ENCODE assay signal across 8 cellular contexts in the genomic region with DNA sequence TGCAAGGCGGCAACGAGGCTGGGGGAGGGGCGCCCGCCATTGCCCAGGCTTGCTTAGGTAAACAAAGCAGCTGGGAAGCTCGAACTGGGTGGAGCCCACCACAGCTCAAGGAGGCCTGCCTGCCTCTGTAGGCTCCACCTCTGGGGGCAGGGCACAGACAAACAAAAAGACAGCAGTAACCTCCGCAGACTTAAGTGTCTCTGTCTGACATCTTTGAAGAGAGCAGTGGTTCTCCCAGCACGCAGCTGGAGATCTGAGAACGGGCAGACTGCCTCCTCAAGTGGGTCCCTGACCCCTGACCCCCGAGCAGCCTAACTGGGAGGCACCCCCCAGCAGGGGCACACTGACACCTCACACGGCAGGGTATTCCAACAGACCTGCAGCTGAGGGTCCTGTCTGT. TPM values are rescaled to one million over a fixed set of nuclear protein-coding genes. Genes with fewer than 3 reads are reported as not detected.
A peak's percentile ranks its signal among the peaks of the same experiment; 100 is the strongest.
DNase-seq lines count a peak whose midpoint lies in the region; ATAC-seq and TF ChIP-seq lines count a peak whose summit lies in the region.
"Not testable (repeated sequence)": the region's sequence is repeated elsewhere in the genome, so short reads cannot be mapped to it uniquely, and the experiment has no call there.
"Had no signal": no experiment of that assay in that cellular context is flagged by ENCODE, and none has a peak within 500 bp of the region (broad histone marks: within the 10 kb centered on the region; RNA-seq: fewer than 3 reads in every experiment).

No MANE protein-coding gene starts in this region.

- peak overlapping the region; percentile 44 for H3K27ac Mint-ChIP-seq in CD4-positive, alpha-beta T cell
- H3K27ac Mint-ChIP-seq in GM23338; activated CD4-positive, alpha-beta T cell treated with anti-CD3 and anti-CD28 coated beads, Interleukin-2, amount 10 ng/mL, durations not matched to agents 7 days and 5 days; central memory CD8-positive, alpha-beta T cell (ENCODE audit: low read depth): not testable (repeated sequence)
- H3K27ac Mint-ChIP-seq in naive thymus-derived CD4-positive, alpha-beta T cell, result peak overlapping the region in 5 of 9 donors; percentile 24 to 84 (median 64)

- not testable (repeated sequence) for H3K79me2 ChIP-seq in GM23338 (replicated peaks; ENCODE audit: insufficient read depth)

- H3K14ac ChIP-seq in neuronal stem cell (ENCODE audit: low read length), result not testable (repeated sequence)

- not testable (repeated sequence) for ATAC-seq in CD4-positive, alpha-beta T cell (ENCODE audit: poor library complexity); GM23338; RWPE2 (ENCODE audit: low read depth); central memory CD8-positive, alpha-beta T cell (replicated peaks; ENCODE audit: extremely low read depth, poor library complexity, severe bottlenecking); naive thymus-derived CD4-positive, alpha-beta T cell

- not testable (repeated sequence) for H3K9me3 Mint-ChIP-seq in CD4-positive, alpha-beta T cell; GM23338; activated CD4-positive, alpha-beta T cell treated with anti-CD3 and anti-CD28 coated beads, Interleukin-2, amount 10 ng/mL, durations not matched to agents 7 days and 5 days; central memory CD8-positive, alpha-beta T cell; naive thymus-derived CD4-positive, alpha-beta T cell

- not testable (repeated sequence) for H3K27ac ChIP-seq in CD4-positive, alpha-beta T cell (ENCODE audit: low read depth, low read length); GM23338 (ENCODE audit: low read depth); RWPE2 (ENCODE audit: poor library complexity, severe bottlenecking); naive thymus-derived CD4-positive, alpha-beta T cell (ENCODE audit: low read depth, low read length); neuronal stem cell (replicated peaks; ENCODE audit: low read length)

- H3K36me3 ChIP-seq in GM23338 (ENCODE audit: insufficient read depth); RWPE2 (ENCODE audit: low read depth); naive thymus-derived CD4-positive, alpha-beta T cell (ENCODE audit: control insufficient read depth in 2 of 3, insufficient read depth in 3 of 3, low read length in 3 of 3); neuronal stem cell (replicated peaks in 1 of 2; ENCODE audit: control insufficient read depth in 2 of 2, insufficient read depth in 2 of 2, low read length in 2 of 2): not testable (repeated sequence)

- H3K4me1 ChIP-seq in GM23338 (ENCODE audit: insufficient read depth); RWPE2 (ENCODE audit: insufficient read depth, poor library complexity, severe bottlenecking); naive thymus-derived CD4-positive, alpha-beta T cell (ENCODE audit: control insufficient read depth in 2 of 2, insufficient read depth in 2 of 2, low read length in 2 of 2); neuronal stem cell (ENCODE audit: control insufficient read depth in 2 of 2, insufficient read depth in 1 of 2, low read depth in 1 of 2, low read length in 2 of 2): not testable (repeated sequence)

- not testable (repeated sequence) for H3K27me3 Mint-ChIP-seq in CD4-positive, alpha-beta T cell; GM23338 (ENCODE audit: insufficient read depth, low read depth, poor library complexity); activated CD4-positive, alpha-beta T cell treated with anti-CD3 and anti-CD28 coated beads, Interleukin-2, amount 10 ng/mL, durations not matched to agents 7 days and 5 days
- H3K27me3 Mint-ChIP-seq in central memory CD8-positive, alpha-beta T cell, result peaks cover 33% of the 10 kb centered on the region
- peaks cover 0 to 10% (median 7%) of the 10 kb centered on the region in 5 donors for H3K27me3 Mint-ChIP-seq in naive thymus-derived CD4-positive, alpha-beta T cell

- not testable (repeated sequence) for TF ChIP-seq CTCF in CD4-positive, alpha-beta T cell (IDR thresholded peaks at IDR 0.05); GM23338 (conservative IDR thresholded peaks at IDR 0.05; ENCODE audit: low read depth in 2 of 2); RWPE2 (IDR thresholded peaks at IDR 0.05; ENCODE audit: poor library complexity, severe bottlenecking)

- not testable (repeated sequence) for H3K79me1 ChIP-seq in neuronal stem cell (ENCODE audit: low read depth, low read length)

- H3K9me3 ChIP-seq in CD4-positive, alpha-beta T cell (ENCODE audit: control insufficient read depth, low read length); RWPE2 (ENCODE audit: severe bottlenecking); naive thymus-derived CD4-positive, alpha-beta T cell (ENCODE audit: control insufficient read depth in 2 of 3, low read length in 3 of 3); neuronal stem cell (replicated peaks in 1 of 2; ENCODE audit: control insufficient read depth in 2 of 2, insufficient read depth in 1 of 2, low read depth in 1 of 2, low read length in 2 of 2): not testable (repeated sequence)

- intact Hi-C loops in CD4-positive, alpha-beta T cell (cut with DNase I, micrococcal nuclease); naive thymus-derived CD4-positive, alpha-beta T cell (cut with micrococcal nuclease): not testable (repeated sequence)

- not testable (repeated sequence) for H2AK5ac ChIP-seq in neuronal stem cell (ENCODE audit: low read depth, low read length)

- H2BK120ac ChIP-seq in neuronal stem cell (ENCODE audit: low read depth, low read length), result not testable (repeated sequence)

- DNase-seq in CD4-positive, alpha-beta T cell; GM23338 (ENCODE audit: low spot score); RWPE2 (ENCODE audit: low spot score); activated CD4-positive, alpha-beta T cell treated with anti-CD3 and anti-CD28 coated beads, Interleukin-2, amount 10 ng/mL, durations not matched to agents 7 days and 5 days; central memory CD8-positive, alpha-beta T cell (ENCODE audit: low spot score in 2 of 2); neuronal stem cell (ENCODE audit: low spot score): not testable (repeated sequence)
- peak in 5 of 9 donors; percentile 3 to 18 (median 12) for DNase-seq in naive thymus-derived CD4-positive, alpha-beta T cell

- CTCF ChIA-PET in CD4-positive, alpha-beta T cell (lab: Charles Lee); activated CD4-positive, alpha-beta T cell treated with anti-CD3 and anti-CD28 coated beads, Interleukin-2, amount 10 ng/mL, durations not matched to agents 7 days and 5 days (lab: Charles Lee); naive thymus-derived CD4-positive, alpha-beta T cell (lab: Charles Lee): not testable (repeated sequence)

- not testable (repeated sequence) for H3K4me2 ChIP-seq in GM23338
- peak overlapping the region; percentile 11 for H3K4me2 ChIP-seq in neuronal stem cell (ENCODE audit: insufficient read depth, low read length, poor library complexity, severe bottlenecking)

- H3K9ac ChIP-seq in neuronal stem cell (ENCODE audit: low read depth, low read length, poor library complexity), result not testable (repeated sequence)

- H3F3A ChIP-seq in GM23338 (replicated peaks; ENCODE audit: low read depth), result not testable (repeated sequence)

- POLR2A ChIA-PET in CD4-positive, alpha-beta T cell (lab: Charles Lee), result interaction anchor here (1.2 kb wide), 1 partner anchor 37 kb away, joined by 3 read pairs; a partner anchor contains a TSS
- POLR2A ChIA-PET in activated CD4-positive, alpha-beta T cell treated with anti-CD3 and anti-CD28 coated beads, Interleukin-2, amount 10 ng/mL, durations not matched to agents 7 days and 5 days (lab: Charles Lee); naive thymus-derived CD4-positive, alpha-beta T cell (lab: Charles Lee): not testable (repeated sequence)

- not testable (repeated sequence) for H3K23ac ChIP-seq in neuronal stem cell (ENCODE audit: low read depth, low read length, poor library complexity)

- H4K91ac ChIP-seq in neuronal stem cell (ENCODE audit: low read depth, low read length, poor library complexity), result not testable (repeated sequence)

- peak overlapping the region; percentile 85 for H3K4me3 Mint-ChIP-seq in CD4-positive, alpha-beta T cell
- peak overlapping the region; percentile 64; the same call in 2 of the 3 replicates for H3K4me3 Mint-ChIP-seq in GM23338
- H3K4me3 Mint-ChIP-seq in activated CD4-positive, alpha-beta T cell treated with anti-CD3 and anti-CD28 coated beads, Interleukin-2, amount 10 ng/mL, durations not matched to agents 7 days and 5 days, result peak overlapping the region; percentile 54
- H3K4me3 Mint-ChIP-seq in central memory CD8-positive, alpha-beta T cell, result peak overlapping the region; percentile 38
- peak overlapping the region in 7 of 10 donors; percentile 40 to 73 (median 67) for H3K4me3 Mint-ChIP-seq in naive thymus-derived CD4-positive, alpha-beta T cell

- not testable (repeated sequence) for H2BK5ac ChIP-seq in neuronal stem cell (ENCODE audit: low read length)

- not testable (repeated sequence) for H3K9me2 ChIP-seq in GM23338 (ENCODE audit: insufficient read depth)

- not testable (repeated sequence) for H3K4me3 ChIP-seq in GM23338; naive thymus-derived CD4-positive, alpha-beta T cell (ENCODE audit: low read length); neuronal stem cell (ENCODE audit: low read length in 2 of 2)
- peak overlapping the region; percentile 13 for H3K4me3 ChIP-seq in RWPE2 (ENCODE audit: severe bottlenecking)

- H3K27me3 ChIP-seq in CD4-positive, alpha-beta T cell (ENCODE audit: control insufficient read depth, insufficient read depth, low read length); GM23338 (ENCODE audit: insufficient read depth); RWPE2 (ENCODE audit: insufficient read depth, poor library complexity, severe bottlenecking); naive thymus-derived CD4-positive, alpha-beta T cell (ENCODE audit: control insufficient read depth in 2 of 2, insufficient read depth in 2 of 2, low read length in 2 of 2); neuronal stem cell (ENCODE audit: control insufficient read depth in 3 of 3, insufficient read depth in 3 of 3, low read depth in 1 of 3, low read length in 3 of 3): not testable (repeated sequence)

- not testable (repeated sequence) for H4K20me1 ChIP-seq in GM23338 (replicated peaks; ENCODE audit: insufficient read depth)

- not testable (repeated sequence) for H2BK15ac ChIP-seq in neuronal stem cell (ENCODE audit: low read length)

- not testable (repeated sequence) for H2AFZ ChIP-seq in GM23338
- H2AFZ ChIP-seq in neuronal stem cell (ENCODE audit: low read length), result peak overlapping the region; percentile 53

- not testable (repeated sequence) for H4K8ac ChIP-seq in neuronal stem cell (ENCODE audit: low read depth, low read length)

- not testable (repeated sequence) for H3K4ac ChIP-seq in neuronal stem cell (ENCODE audit: low read length)

- WGBS in neuronal stem cell (ENCODE audit: extremely low coverage in 2 of 2, insufficient read length in 2 of 2, insufficient replicate concordance in 1 of 2), 2 donors, result no CpG with 5 or more reads among the region's 10 CpGs

- H2BK12ac ChIP-seq in neuronal stem cell (ENCODE audit: low read length), result not testable (repeated sequence)

- H3K4me1 Mint-ChIP-seq in CD4-positive, alpha-beta T cell (ENCODE audit: low read depth); GM23338; activated CD4-positive, alpha-beta T cell treated with anti-CD3 and anti-CD28 coated beads, Interleukin-2, amount 10 ng/mL, durations not matched to agents 7 days and 5 days; central memory CD8-positive, alpha-beta T cell; naive thymus-derived CD4-positive, alpha-beta T cell: not testable (repeated sequence)

- not testable (repeated sequence) for H3K36me3 Mint-ChIP-seq in CD4-positive, alpha-beta T cell (ENCODE audit: low read depth); GM23338 (ENCODE audit: low read depth); activated CD4-positive, alpha-beta T cell treated with anti-CD3 and anti-CD28 coated beads, Interleukin-2, amount 10 ng/mL, durations not matched to agents 7 days and 5 days (ENCODE audit: low read depth); central memory CD8-positive, alpha-beta T cell (ENCODE audit: insufficient read depth); naive thymus-derived CD4-positive, alpha-beta T cell

- not testable (repeated sequence) for H3K18ac ChIP-seq in neuronal stem cell (ENCODE audit: low read length)

RNA-seq across cellular contexts. Expression of a gene that starts 36.1 kb away (rescaled TPM):
- total RNA-seq in CD4-positive, alpha-beta T cell, result 10 to 100 TPM; 41.1 to 41.3 TPM
- 50.4 and 53.4 TPM in 2 replicates for total RNA-seq in GM23338 (2014; rRNA removed; shearing (Covaris generic))
- 20.5 and 22.5 TPM in 2 replicates for polyA plus RNA-seq in GM23338 (2016; fragmentation: Nextera tagmentation; extraction: Ambion mirVana)
- 10 to 100 TPM; 50.0 to 53.3 TPM for total RNA-seq in activated CD4-positive, alpha-beta T cell treated with anti-CD3 and anti-CD28 coated beads, Interleukin-2, amount 10 ng/mL, durations not matched to agents 7 days and 5 days
- total RNA-seq in naive thymus-derived CD4-positive, alpha-beta T cell, result 10 to 100 TPM; 39.7 to 56.7 (median 48.9) TPM
- polyA plus RNA-seq in naive thymus-derived CD4-positive, alpha-beta T cell, result 10 to 100 TPM; 40.3 to 41.0 TPM
- polyA plus RNA-seq in neuronal stem cell (2013, experiment 1 of 2), result 41.0 TPM
- 43.6 TPM for polyA plus RNA-seq in neuronal stem cell (2013, experiment 2 of 2)

RNA-seq across cellular contexts. Expression of a gene that starts 57.4 kb away (rescaled TPM):
- total RNA-seq in CD4-positive, alpha-beta T cell, result not detected
- 10.1 and 17.3 TPM in 2 replicates for total RNA-seq in GM23338 (2014; rRNA removed; shearing (Covaris generic))
- polyA plus RNA-seq in GM23338 (2016; fragmentation: Nextera tagmentation; extraction: Ambion mirVana), result 4.4 and 5.9 TPM in 2 replicates
- total RNA-seq in activated CD4-positive, alpha-beta T cell treated with anti-CD3 and anti-CD28 coated beads, Interleukin-2, amount 10 ng/mL, durations not matched to agents 7 days and 5 days, result under 1 TPM in 1 of 2 experiments, not detected in 1; 0.15 TPM
- under 1 TPM in 1 of 5 experiments, not detected in 4; 0.35 TPM for total RNA-seq in naive thymus-derived CD4-positive, alpha-beta T cell
- under 1 TPM; 0.31 to 0.39 TPM for polyA plus RNA-seq in naive thymus-derived CD4-positive, alpha-beta T cell
- 5.1 TPM for polyA plus RNA-seq in neuronal stem cell (2013, experiment 1 of 2)
- polyA plus RNA-seq in neuronal stem cell (2013, experiment 2 of 2), result 5.3 TPM
- polyA plus RNA-seq: CD14-positive monocyte had no signal
